ENCODE assay signal across 8 cellular contexts in genomic region chr6:40999498-41000070, GRCh38. TPM values are rescaled to one million over a fixed set of nuclear protein-coding genes. Genes with fewer than 3 reads are reported as not detected.
A peak's percentile ranks its signal among the peaks of the same experiment; 100 is the strongest.
DNase-seq lines count a peak whose midpoint lies in the region; ATAC-seq and TF ChIP-seq lines count a peak whose summit lies in the region.

No MANE protein-coding gene starts in this region.

- DNase-seq in 8988T, result peak; percentile 49
- DNase-seq in GM06990 (ENCODE audit: extremely low read depth, insufficient read length), result no peak
- DNase-seq in NOMO-1 treated with dmso at 0.1 percent for 144 hours (lab: John Stamatoyannopoulos, UW; ENCODE audit: unreplicated experiment), result peak; percentile 31
- peak; percentile 91 for DNase-seq in endodermal cell
- peak; percentile 6 for DNase-seq in naive B cell
- DNase-seq in T-helper 9 cell, result no peak
- DNase-seq in NCI-H2081 treated with DMSO at 0.1 percent for 48 hours (lab: John Stamatoyannopoulos, UW), result no peak
- no peak for DNase-seq in NCI-H2227 (lab: John Stamatoyannopoulos, UW; ENCODE audit: unreplicated experiment)

- H3K27me3 Mint-ChIP-seq in endodermal cell (ENCODE audit: insufficient read depth) (no peaks in the 10 kb centered on the region), naive B cell (peaks cover 32 to 66% (median 35%) of the 10 kb centered on the region in 3 donors)

- H3K9me3 Mint-ChIP-seq in endodermal cell, result no peaks in the 10 kb centered on the region
- no peaks in the 10 kb centered on the region for H3K9me3 Mint-ChIP-seq in naive B cell

- TF ChIP-seq CTCF in GM06990 (IDR thresholded peaks at IDR 0.05; ENCODE audit: insufficient read depth, low read length, poor library complexity, severe bottlenecking) (peak; percentile 71), endodermal cell (conservative IDR thresholded peaks at IDR 0.05) (peak; percentile 86)

- no peak overlapping the region for H3K9ac ChIP-seq in endodermal cell (ENCODE audit: extremely low read depth, low read length, poor library complexity, severe bottlenecking)

- no peaks in the 10 kb centered on the region for H3K36me3 ChIP-seq in GM06990 (ENCODE audit: control insufficient read depth, insufficient read depth, low read length)
- H3K36me3 ChIP-seq in endodermal cell (ENCODE audit: control insufficient read depth, insufficient read depth, low read length), result no peaks in the 10 kb centered on the region

- H3K9me3 ChIP-seq in endodermal cell (ENCODE audit: control insufficient read depth, low read length), result no peaks in the 10 kb centered on the region

- H3K27ac ChIP-seq in endodermal cell (ENCODE audit: low read depth, low read length), result no peak overlapping the region

- peak; percentile 32 to 48 for ATAC-seq in naive B cell (ENCODE audit: low read depth in 2 of 2)

- H3K36me3 Mint-ChIP-seq in endodermal cell (ENCODE audit: low read depth) (no peaks in the 10 kb centered on the region), naive B cell (no peaks in the 10 kb centered on the region)

- peaks cover 19% of the 10 kb centered on the region for H3K4me1 ChIP-seq in endodermal cell (ENCODE audit: control insufficient read depth, insufficient read depth, low read length)

- H3K4me3 Mint-ChIP-seq in endodermal cell, result no peak overlapping the region
- no peak overlapping the region for H3K4me3 Mint-ChIP-seq in naive B cell

- H3K27ac Mint-ChIP-seq in endodermal cell (peak overlapping the region; percentile 85), naive B cell (peak overlapping the region in 1 of 6 donors; percentile 41)

- 61 to 66% methylated on average over 3 to 5 of the region's 5 CpGs for WGBS in endodermal cell (ENCODE audit: insufficient coverage in 1 of 2, insufficient read length in 1 of 2), 2 experiments

- H3K4me1 Mint-ChIP-seq in endodermal cell, result peaks cover 63% of the 10 kb centered on the region
- peaks cover 0 to 7% (median 6%) of the 10 kb centered on the region in 3 donors for H3K4me1 Mint-ChIP-seq in naive B cell

- no peaks in the 10 kb centered on the region; the same call in none of the 2 replicates for H3K27me3 ChIP-seq in GM06990 (replicated peaks; ENCODE audit: control insufficient read depth, insufficient read depth, low read length)
- no peaks in the 10 kb centered on the region for H3K27me3 ChIP-seq in endodermal cell (ENCODE audit: control insufficient read depth, insufficient read depth, low read length, poor library complexity, severe bottlenecking)

- H3K4me3 ChIP-seq in GM06990 (replicated peaks; ENCODE audit: low read depth, low read length), result no peak overlapping the region
- no peak overlapping the region for H3K4me3 ChIP-seq in endodermal cell (ENCODE audit: low read length)

RNA-seq across cellular contexts. Expression of gene UNC5CL, which starts 39.4 kb away (rescaled TPM):
- total RNA-seq in endodermal cell, result 1 to 10 TPM; 3.8 to 4.7 TPM
- 2.5 TPM for polyA plus RNA-seq in endodermal cell (2013, experiment 1 of 2)
- polyA plus RNA-seq in endodermal cell (2013, experiment 2 of 2), result 2.5 TPM
- under 1 TPM in 4 of 6 donors, not detected in 2; 0.47 to 0.58 (median 0.49) TPM for polyA plus RNA-seq in naive B cell (ENCODE audit: low read depth in 6 of 6)

RNA-seq across cellular contexts. Expression of gene TSPO2, which starts 42.7 kb away (rescaled TPM):
- not detected for total RNA-seq in endodermal cell
- polyA plus RNA-seq in endodermal cell (2013, experiment 1 of 2), result not detected
- not detected for polyA plus RNA-seq in endodermal cell (2013, experiment 2 of 2)
- not detected for polyA plus RNA-seq in naive B cell (ENCODE audit: low read depth in 6 of 6)

RNA-seq across cellular contexts. Expression of gene APOBEC2, which starts 53.4 kb away (rescaled TPM):
- total RNA-seq in endodermal cell, result under 1 TPM in 1 of 2 donors, not detected in 1; 0.31 TPM
- not detected for polyA plus RNA-seq in endodermal cell (2013, experiment 1 of 2)
- not detected for polyA plus RNA-seq in endodermal cell (2013, experiment 2 of 2)
- polyA plus RNA-seq in naive B cell (ENCODE audit: low read depth in 6 of 6), result 1 to 10 TPM in 1 of 6 donors, under 1 TPM in 4, not detected in 1; 0.64 to 1.0 (median 0.85) TPM

Comparison
In these comparisons a context has a peak if more than half of its experiments do, and no peak if none do; other contexts are left out.
1. DNase-seq: peak in 8988T (single experiment), NOMO-1 treated with dmso at 0.1 percent for 144 hours (single experiment), endodermal cell (single experiment) and naive B cell (single experiment); none in GM06990 (single experiment), T-helper 9 cell (single experiment), NCI-H2081 treated with DMSO at 0.1 percent for 48 hours (single experiment) and NCI-H2227 (single experiment).